Comparison of ENCODE assay signal across 10 cellular contexts in the genomic region with DNA sequence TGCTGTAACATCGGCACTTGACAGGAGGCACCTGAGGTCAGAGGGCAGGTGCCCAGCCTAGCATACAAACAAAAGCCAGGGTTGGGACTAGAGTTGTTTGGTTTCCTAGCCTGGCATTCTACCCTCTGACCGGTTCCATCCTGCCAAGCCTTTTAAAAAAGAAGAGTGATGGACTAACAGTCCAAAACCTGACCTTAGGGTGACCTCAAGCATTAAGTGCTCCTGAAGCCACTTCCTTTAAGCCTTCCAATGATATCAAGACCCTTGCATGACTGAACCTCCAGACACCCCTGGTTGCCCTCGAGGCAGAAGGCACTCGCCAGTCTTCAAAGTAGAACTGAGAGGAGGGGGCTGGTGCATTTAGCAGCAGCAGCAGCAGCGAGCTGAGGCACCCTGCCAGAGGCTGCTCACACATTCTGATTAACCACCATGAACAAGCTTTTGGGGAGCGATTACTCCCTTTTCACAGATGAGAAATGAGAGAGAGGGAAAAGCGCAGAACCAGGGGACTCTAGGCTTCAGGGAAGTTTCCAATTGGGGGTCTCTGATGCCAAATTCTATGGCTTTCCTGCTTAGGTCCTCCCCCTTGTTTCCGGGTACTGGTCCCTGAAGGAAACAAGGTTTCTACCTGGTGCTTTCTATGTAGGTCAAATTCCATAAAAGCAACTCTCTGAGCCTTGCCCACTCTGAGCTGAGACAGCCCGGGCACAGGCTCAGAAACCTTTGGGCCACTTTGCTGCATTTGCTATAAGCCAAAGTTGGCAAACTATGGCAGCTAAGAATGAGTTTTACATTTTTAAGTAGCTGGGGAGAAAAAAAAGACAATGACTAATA. TPM values are rescaled to one million over a fixed set of nuclear protein-coding genes. Genes with fewer than 3 reads are reported as not detected.
DNase-seq lines count a peak whose midpoint lies in the region; ATAC-seq, FAIRE-seq and TF ChIP-seq lines count a peak whose summit lies in the region.
"Had no signal": no experiment of that assay in that cellular context is flagged by ENCODE, and none has a peak within 500 bp of the region (broad histone marks: within the 10 kb centered on the region; RNA-seq: fewer than 3 reads in every experiment).

No MANE protein-coding gene starts in this region.

- ATAC-seq in GM23338 (no peak), HG03457 (IDR thresholded peaks at IDR 0.05; ENCODE audit: unreplicated experiment) (no peak)

- H3K4me2 ChIP-seq in GM23338 (peak overlapping the region; percentile 71), keratinocyte (ENCODE audit: control insufficient read depth, extremely low read depth, insufficient read depth, low read depth, low read length) (peak overlapping the region; percentile 79), neuronal stem cell (ENCODE audit: insufficient read depth, low read length, poor library complexity, severe bottlenecking) (no peak overlapping the region)

- dilution Hi-C loops in keratinocyte (cut with MboI; ENCODE audit: extremely low pct_ligation_motif_present, low sequenced_read_pairs): no loop called here

- no peak overlapping the region for H2BK120ac ChIP-seq in neuronal stem cell (ENCODE audit: low read depth, low read length)

- H3K4me1 ChIP-seq in GM23338 (ENCODE audit: insufficient read depth) (peaks cover 83% of the 10 kb centered on the region), keratinocyte (ENCODE audit: control insufficient read depth, extremely low read depth, insufficient read depth, low read length) (peaks cover 97% of the 10 kb centered on the region), neuronal stem cell (ENCODE audit: control insufficient read depth in 2 of 2, insufficient read depth in 1 of 2, low read depth in 1 of 2, low read length in 2 of 2) (peaks cover 49 to 58% of the 10 kb centered on the region in 2 donors)

- no peak overlapping the region for H3K14ac ChIP-seq in neuronal stem cell (ENCODE audit: low read length)

- no peak for TF ChIP-seq CTCF in GM23338 (conservative IDR thresholded peaks at IDR 0.05; ENCODE audit: low read depth in 2 of 2)
- no peak for TF ChIP-seq CTCF in keratinocyte (optimal IDR thresholded peaks at IDR 0.05 in 1 of 3, IDR thresholded peaks at IDR 0.05 in 1 of 3, conservative IDR thresholded peaks at IDR 0.05 in 1 of 3; ENCODE audit: extremely low read depth in 1 of 3, insufficient read depth in 2 of 3, low read length in 3 of 3)

- H4K8ac ChIP-seq in neuronal stem cell (ENCODE audit: low read depth, low read length): no peak overlapping the region

- WGBS in neuronal stem cell (ENCODE audit: extremely low coverage in 2 of 2, insufficient read length in 2 of 2, insufficient replicate concordance in 1 of 2), 2 donors: no CpG with 5 or more reads among the region's 9 CpGs

- H3K27ac Mint-ChIP-seq in GM23338: 0 out of 2 replicates have a peak overlapping the region, but pooled peaks have one; percentile 83
- H3K27ac Mint-ChIP-seq in activated CD4-positive, alpha-beta memory T cell treated with anti-CD3 and anti-CD28 coated beads for 36 hours: peak overlapping the region; percentile 28

- POLR2A ChIA-PET in activated CD4-positive, alpha-beta memory T cell treated with anti-CD3 and anti-CD28 coated beads for 36 hours (lab: Charles Lee): interaction anchor here (1.2 to 1.4 kb wide), 2 partner anchors 12 to 13 kb away, joined by 3 to 6 read pairs; no protein-coding TSS in a partner anchor

- H2AK5ac ChIP-seq in neuronal stem cell (ENCODE audit: low read depth, low read length): no peak overlapping the region

- H3K4me3 ChIP-seq in GM23338 (peak overlapping the region; percentile 26; the same call in 1 of the 2 replicates), keratinocyte (ENCODE audit: control insufficient read depth in 2 of 3, extremely low read depth in 1 of 3, insufficient read depth in 2 of 3, low read depth in 1 of 3, low read length in 3 of 3) (peak overlapping the region in 2 of 3 experiments; percentile 3 to 36), neuronal stem cell (ENCODE audit: low read length in 2 of 2) (no peak overlapping the region)

- H3F3A ChIP-seq in GM23338 (replicated peaks; ENCODE audit: low read depth): peaks cover 21% of the 10 kb centered on the region

- no peak overlapping the region for H3K23ac ChIP-seq in neuronal stem cell (ENCODE audit: low read depth, low read length, poor library complexity)

- no peak overlapping the region for H4K91ac ChIP-seq in neuronal stem cell (ENCODE audit: low read depth, low read length, poor library complexity)

- no peak overlapping the region for H2BK5ac ChIP-seq in neuronal stem cell (ENCODE audit: low read length)

- peaks cover 2% of the 10 kb centered on the region for H3K79me1 ChIP-seq in neuronal stem cell (ENCODE audit: low read depth, low read length)

- peak overlapping the region; percentile 43 for H3K9ac ChIP-seq in keratinocyte (ENCODE audit: control insufficient read depth, extremely low read depth, insufficient read depth, low read length)
- H3K9ac ChIP-seq in neuronal stem cell (ENCODE audit: low read depth, low read length, poor library complexity): no peak overlapping the region

- peaks cover 7% of the 10 kb centered on the region for H3K9me1 ChIP-seq in keratinocyte (ENCODE audit: control insufficient read depth, extremely low read depth, insufficient read depth, low read length)

- no peaks in the 10 kb centered on the region for H3K9me2 ChIP-seq in GM23338 (ENCODE audit: insufficient read depth)

- H4K20me1 ChIP-seq in GM23338 (replicated peaks; ENCODE audit: insufficient read depth) (peaks cover 93% of the 10 kb centered on the region), keratinocyte (ENCODE audit: control insufficient read depth, extremely low read depth, insufficient read depth, low read length) (peaks cover 33% of the 10 kb centered on the region)

- no peak overlapping the region for H2BK12ac ChIP-seq in neuronal stem cell (ENCODE audit: low read length)

- no peak overlapping the region for H3K4ac ChIP-seq in neuronal stem cell (ENCODE audit: low read length)

- peaks cover 37% of the 10 kb centered on the region for H3K36me3 ChIP-seq in GM23338 (ENCODE audit: insufficient read depth)
- H3K36me3 ChIP-seq in keratinocyte (ENCODE audit: control insufficient read depth in 2 of 2, extremely low read depth in 1 of 2, insufficient read depth in 2 of 2, low read length in 2 of 2): peaks cover 32 to 54% of the 10 kb centered on the region in 2 experiments
- H3K36me3 ChIP-seq in neuronal stem cell (replicated peaks in 1 of 2; ENCODE audit: control insufficient read depth in 2 of 2, insufficient read depth in 2 of 2, low read length in 2 of 2): peaks cover 48 to 95% of the 10 kb centered on the region in 2 donors

- H3K9me3 Mint-ChIP-seq in GM23338: no peaks in the 10 kb centered on the region
- no peaks in the 10 kb centered on the region for H3K9me3 Mint-ChIP-seq in activated CD4-positive, alpha-beta memory T cell treated with anti-CD3 and anti-CD28 coated beads for 36 hours

- H2BK15ac ChIP-seq in neuronal stem cell (ENCODE audit: low read length): no peak overlapping the region

- H3K9me3 ChIP-seq in keratinocyte (ENCODE audit: control insufficient read depth, low read depth, low read length) (no peaks in the 10 kb centered on the region), neuronal stem cell (replicated peaks in 1 of 2; ENCODE audit: control insufficient read depth in 2 of 2, insufficient read depth in 1 of 2, low read depth in 1 of 2, low read length in 2 of 2) (no peaks in the 10 kb centered on the region)

- peaks cover 76% of the 10 kb centered on the region for H3K36me3 Mint-ChIP-seq in GM23338 (ENCODE audit: low read depth)
- H3K36me3 Mint-ChIP-seq in activated CD4-positive, alpha-beta memory T cell treated with anti-CD3 and anti-CD28 coated beads for 36 hours: peaks cover 23% of the 10 kb centered on the region

- no peak for FAIRE-seq in keratinocyte (lab: Jason Lieb, UNC)

- peaks cover 100% of the 10 kb centered on the region for H3K79me2 ChIP-seq in GM23338 (replicated peaks; ENCODE audit: insufficient read depth)
- H3K79me2 ChIP-seq in keratinocyte (ENCODE audit: control insufficient read depth, insufficient read depth, low read length): peaks cover 94% of the 10 kb centered on the region

- no peak overlapping the region for H3K18ac ChIP-seq in neuronal stem cell (ENCODE audit: low read length)

- CTCF ChIA-PET in activated CD4-positive, alpha-beta memory T cell treated with anti-CD3 and anti-CD28 coated beads for 36 hours (lab: Charles Lee): interaction anchor here (0.7 to 1.7 kb wide), 2 partner anchors 12 to 26 kb away, joined by 4 to 5 read pairs; no protein-coding TSS in a partner anchor

- no peak overlapping the region for H2AFZ ChIP-seq in GM23338
- H2AFZ ChIP-seq in keratinocyte (ENCODE audit: control insufficient read depth, low read length): no peak overlapping the region
- no peak overlapping the region for H2AFZ ChIP-seq in neuronal stem cell (ENCODE audit: low read length)

- DNase-seq in A172 (ENCODE audit: low spot score): peak; percentile 65
- DNase-seq in GM23338 (ENCODE audit: low spot score): peak; percentile 12
- DNase-seq in activated CD4-positive, alpha-beta memory T cell treated with anti-CD3 and anti-CD28 coated beads for 36 hours: no peak
- DNase-seq in keratinocyte (ENCODE audit: low read depth, low spot score): no peak
- DNase-seq in stimulated activated CD4-positive, alpha-beta T cell treated with anti-CD3 and anti-CD28 coated beads, Interleukin-4, amount 100 ng/mL, for 4 hours: no peak
- no peak for DNase-seq in neuronal stem cell (ENCODE audit: low spot score)
- no peak for DNase-seq in NCI-H82 (lab: John Stamatoyannopoulos, UW)
- DNase-seq: activated naive CD4-positive, alpha-beta T cell treated with Interleukin-2 at 50 U/mL for 16 hours; NCI-H446 had no signal

- no peaks in the 10 kb centered on the region for H3K27me3 ChIP-seq in GM23338 (ENCODE audit: insufficient read depth)
- no peaks in the 10 kb centered on the region for H3K27me3 ChIP-seq in keratinocyte (ENCODE audit: control insufficient read depth, extremely low read depth, insufficient read depth, low read length)
- no peaks in the 10 kb centered on the region for H3K27me3 ChIP-seq in neuronal stem cell (ENCODE audit: control insufficient read depth in 3 of 3, insufficient read depth in 3 of 3, low read depth in 1 of 3, low read length in 3 of 3)

- H3K4me3 Mint-ChIP-seq in GM23338: peak overlapping the region; percentile 55; the same call in 2 of the 3 replicates
- H3K4me3 Mint-ChIP-seq in activated CD4-positive, alpha-beta memory T cell treated with anti-CD3 and anti-CD28 coated beads for 36 hours: no peak overlapping the region

- H3K27me3 Mint-ChIP-seq in GM23338 (ENCODE audit: insufficient read depth, low read depth, poor library complexity): peaks cover 28% of the 10 kb centered on the region
- H3K27me3 Mint-ChIP-seq in activated CD4-positive, alpha-beta memory T cell treated with anti-CD3 and anti-CD28 coated beads for 36 hours: no peaks in the 10 kb centered on the region

- H3K27ac ChIP-seq in GM23338 (ENCODE audit: low read depth) (peak overlapping the region; percentile 83), keratinocyte (ENCODE audit: control insufficient read depth, insufficient read depth, low read length) (peak overlapping the region; percentile 51), neuronal stem cell (replicated peaks; ENCODE audit: low read length) (no peak overlapping the region)

- H3K4me1 Mint-ChIP-seq in GM23338: peaks cover 89% of the 10 kb centered on the region
- H3K4me1 Mint-ChIP-seq in activated CD4-positive, alpha-beta memory T cell treated with anti-CD3 and anti-CD28 coated beads for 36 hours (ENCODE audit: low read depth): peaks cover 89% of the 10 kb centered on the region

- intact Hi-C loops in activated CD4-positive, alpha-beta memory T cell treated with anti-CD3 and anti-CD28 coated beads for 36 hours (cut with micrococcal nuclease): loop anchor here (10.0 kb wide), 1 partner anchor 1685 kb away; no protein-coding TSS in a partner anchor

RNA-seq across cellular contexts. Expression of a gene that starts 9.1 kb away (rescaled TPM):
- total RNA-seq in A172 (2014; rRNA removed; shearing (Covaris generic)): 164 and 282 TPM in 2 replicates
- 305 and 479 TPM in 2 replicates for total RNA-seq in GM23338 (2014; rRNA removed; shearing (Covaris generic))
- 63.9 and 66.1 TPM in 2 replicates for polyA plus RNA-seq in GM23338 (2016; fragmentation: Nextera tagmentation; extraction: Ambion mirVana)
- total RNA-seq in activated CD4-positive, alpha-beta memory T cell treated with anti-CD3 and anti-CD28 coated beads for 36 hours: 10 to 100 TPM; 67.6 to 73.6 TPM
- 580 to 1,115 TPM (median 689 TPM) in 3 replicates for polyA plus RNA-seq in keratinocyte
- polyA plus RNA-seq in keratinocyte (2011; ENCODE audit: low read depth): 202 TPM
- polyA plus RNA-seq in keratinocyte (2011; cell fraction: cytosol; rRNA removed): 275 and 321 TPM in 2 replicates
- polyA plus RNA-seq in keratinocyte (2011; cell fraction: nucleus; rRNA removed): 1,814 and 2,318 TPM in 2 replicates
- 844 and 1,046 TPM in 2 replicates for polyA plus RNA-seq in keratinocyte (2012; ENCODE audit: low replicate concordance)
- 817 to 1,377 TPM (median 1,072 TPM) in 3 replicates for polyA minus RNA-seq in keratinocyte
- 724 TPM for polyA minus RNA-seq in keratinocyte (2011; cell fraction: cytosol; rRNA and poly(A)+ RNA removed)
- 1,644 and 2,001 TPM in 2 replicates for polyA minus RNA-seq in keratinocyte (2011; cell fraction: nucleus; rRNA and poly(A)+ RNA removed)
- 350 TPM for polyA plus RNA-seq in neuronal stem cell (2013, experiment 1 of 2)
- polyA plus RNA-seq in neuronal stem cell (2013, experiment 2 of 2): 351 TPM

Comparison
In these comparisons a context has a peak if more than half of its experiments do, and no peak if none do; other contexts are left out.
1. DNase-seq: peak in A172 (single experiment) and GM23338 (single experiment); none in activated CD4-positive, alpha-beta memory T cell treated with anti-CD3 and anti-CD28 coated beads for 36 hours (single experiment), keratinocyte (single experiment), stimulated activated CD4-positive, alpha-beta T cell treated with anti-CD3 and anti-CD28 coated beads, Interleukin-4, amount 100 ng/mL, for 4 hours (0 of 2), neuronal stem cell (single experiment) and NCI-H82 (single experiment).
2. H3K4me3 ChIP-seq: peak in GM23338 (single experiment) and keratinocyte (2 of 3); none in neuronal stem cell (0 of 2).